In the genomic region with DNA sequence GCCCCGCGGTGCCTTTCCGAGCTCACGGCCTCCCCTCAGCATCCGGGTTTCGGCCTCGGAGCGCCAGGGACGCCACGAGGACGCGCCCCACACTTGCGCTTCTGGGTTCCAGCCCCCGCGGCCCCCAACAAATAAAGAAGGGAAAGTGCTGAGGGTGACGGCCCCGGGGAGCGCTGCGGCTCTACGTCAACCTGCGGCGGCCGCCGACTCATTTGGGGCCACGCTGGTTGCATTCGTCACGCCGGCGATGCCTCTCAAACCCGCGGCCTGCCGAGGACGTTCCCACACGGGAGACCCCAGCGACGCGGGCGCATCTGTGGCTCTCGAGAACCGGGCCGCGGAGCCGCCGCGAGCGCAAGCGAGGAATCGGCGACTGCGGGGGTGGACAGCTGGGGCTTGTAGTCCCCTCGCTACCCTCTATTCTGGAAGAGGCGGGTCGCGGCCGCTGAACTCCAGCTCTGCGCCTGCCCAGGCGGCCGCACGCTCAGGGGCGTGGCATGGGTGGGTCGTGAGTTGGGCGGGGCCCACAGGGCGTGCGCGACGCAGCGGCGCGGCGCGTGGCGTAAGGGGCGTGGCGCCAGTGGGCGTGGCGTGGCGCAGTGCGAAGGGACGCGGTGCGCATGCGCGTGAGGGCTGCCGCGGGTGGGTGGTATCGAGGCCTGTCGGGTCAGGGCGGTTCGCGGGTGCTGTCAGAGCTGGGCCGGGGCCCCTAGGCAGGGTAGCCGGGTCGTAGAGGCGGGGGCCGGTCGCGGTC, we compare ENCODE assay signal across 1 cellular context.
TF ChIP-seq lines count a peak whose summit lies in the region.

Gene AMZ2, plus strand, starts transcription at position 599 of the 754 bp plus-strand sequence. CDS start 2,145 bp downstream, outside the sequence.

TF ChIP-seq in HepG2, 621 proteins besides CTCF, POLR2A, EP300 and RAD21 (continued from another document and continues in another):
- TF ChIP-seq CEBPZ (IDR thresholded peaks at IDR 0.05; ENCODE audit: low read length) = no peak
- TF ChIP-seq, protein P1, sequence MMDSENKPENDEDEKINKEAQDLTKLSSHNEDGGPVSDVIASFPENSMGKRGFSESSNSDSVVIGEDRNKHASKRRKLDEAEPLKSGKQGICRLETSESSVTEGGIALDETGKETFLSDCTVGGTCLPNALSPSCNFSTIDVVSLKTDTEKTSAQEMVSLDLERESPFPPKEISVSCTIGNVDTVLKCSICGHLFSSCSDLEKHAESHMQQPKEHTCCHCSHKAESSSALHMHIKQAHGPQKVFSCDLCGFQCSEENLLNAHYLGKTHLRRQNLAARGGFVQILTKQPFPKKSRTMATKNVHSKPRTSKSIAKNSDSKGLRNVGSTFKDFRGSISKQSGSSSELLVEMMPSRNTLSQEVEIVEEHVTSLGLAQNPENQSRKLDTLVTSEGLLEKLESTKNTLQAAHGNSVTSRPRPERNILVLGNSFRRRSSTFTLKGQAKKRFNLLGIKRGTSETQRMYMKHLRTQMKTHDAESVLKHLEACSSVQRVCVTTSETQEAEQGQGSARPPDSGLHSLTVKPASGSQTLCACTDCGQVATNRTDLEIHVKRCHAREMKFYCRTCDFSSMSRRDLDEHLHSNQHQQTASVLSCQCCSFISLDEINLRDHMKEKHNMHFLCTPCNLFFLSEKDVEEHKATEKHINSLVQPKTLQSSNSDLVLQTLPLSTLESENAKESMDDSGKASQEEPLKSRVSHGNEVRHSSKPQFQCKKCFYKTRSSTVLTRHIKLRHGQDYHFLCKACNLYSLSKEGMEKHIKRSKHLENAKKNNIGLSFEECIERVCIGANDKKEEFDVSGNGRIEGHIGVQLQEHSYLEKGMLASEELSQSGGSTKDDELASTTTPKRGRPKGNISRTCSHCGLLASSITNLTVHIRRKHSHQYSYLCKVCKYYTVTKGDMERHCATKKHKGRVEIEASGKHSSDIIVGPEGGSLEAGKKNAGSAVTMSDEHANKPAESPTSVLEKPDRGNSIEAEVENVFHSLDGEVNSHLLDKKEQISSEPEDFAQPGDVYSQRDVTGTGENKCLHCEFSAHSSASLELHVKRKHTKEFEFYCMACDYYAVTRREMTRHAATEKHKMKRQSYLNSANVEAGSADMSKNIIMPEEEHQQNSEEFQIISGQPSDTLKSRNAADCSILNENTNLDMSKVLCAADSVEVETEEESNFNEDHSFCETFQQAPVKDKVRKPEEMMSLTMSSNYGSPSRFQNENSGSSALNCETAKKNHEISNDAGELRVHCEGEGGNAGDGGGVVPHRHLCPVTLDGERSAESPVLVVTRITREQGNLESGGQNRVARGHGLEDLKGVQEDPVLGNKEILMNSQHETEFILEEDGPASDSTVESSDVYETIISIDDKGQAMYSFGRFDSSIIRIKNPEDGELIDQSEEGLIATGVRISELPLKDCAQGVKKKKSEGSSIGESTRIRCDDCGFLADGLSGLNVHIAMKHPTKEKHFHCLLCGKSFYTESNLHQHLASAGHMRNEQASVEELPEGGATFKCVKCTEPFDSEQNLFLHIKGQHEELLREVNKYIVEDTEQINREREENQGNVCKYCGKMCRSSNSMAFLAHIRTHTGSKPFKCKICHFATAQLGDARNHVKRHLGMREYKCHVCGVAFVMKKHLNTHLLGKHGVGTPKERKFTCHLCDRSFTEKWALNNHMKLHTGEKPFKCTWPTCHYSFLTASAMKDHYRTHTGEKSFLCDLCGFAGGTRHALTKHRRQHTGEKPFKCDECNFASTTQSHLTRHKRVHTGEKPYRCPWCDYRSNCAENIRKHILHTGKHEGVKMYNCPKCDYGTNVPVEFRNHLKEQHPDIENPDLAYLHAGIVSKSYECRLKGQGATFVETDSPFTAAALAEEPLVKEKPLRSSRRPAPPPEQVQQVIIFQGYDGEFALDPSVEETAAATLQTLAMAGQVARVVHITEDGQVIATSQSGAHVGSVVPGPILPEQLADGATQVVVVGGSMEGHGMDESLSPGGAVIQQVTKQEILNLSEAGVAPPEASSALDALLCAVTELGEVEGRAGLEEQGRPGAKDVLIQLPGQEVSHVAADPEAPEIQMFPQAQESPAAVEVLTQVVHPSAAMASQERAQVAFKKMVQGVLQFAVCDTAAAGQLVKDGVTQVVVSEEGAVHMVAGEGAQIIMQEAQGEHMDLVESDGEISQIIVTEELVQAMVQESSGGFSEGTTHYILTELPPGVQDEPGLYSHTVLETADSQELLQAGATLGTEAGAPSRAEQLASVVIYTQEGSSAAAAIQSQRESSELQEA (CRISPR knock-in tag; IDR thresholded peaks at IDR 0.05; ENCODE audit: not compliant biosample characterization) = peak; percentile 72
- TF ChIP-seq ZNF501 (CRISPR knock-in tag; IDR thresholded peaks at IDR 0.05) = peak; percentile 99
- peak; percentile 58; the same call in 1 of the 2 replicates for TF ChIP-seq ZNF160 (CRISPR knock-in tag; IDR thresholded peaks at IDR 0.05)
- TF ChIP-seq PCBP1 (IDR thresholded peaks at IDR 0.05; ENCODE audit: borderline replicate concordance, low read depth, low read length) = no peak
- TF ChIP-seq, protein P2, sequence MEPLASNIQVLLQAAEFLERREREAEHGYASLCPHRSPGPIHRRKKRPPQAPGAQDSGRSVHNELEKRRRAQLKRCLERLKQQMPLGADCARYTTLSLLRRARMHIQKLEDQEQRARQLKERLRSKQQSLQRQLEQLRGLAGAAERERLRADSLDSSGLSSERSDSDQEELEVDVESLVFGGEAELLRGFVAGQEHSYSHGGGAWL (CRISPR knock-in tag; IDR thresholded peaks at IDR 0.05) = peak; percentile 84
- TF ChIP-seq GABPA (IDR thresholded peaks at IDR 0.05; ENCODE audit: low read depth, low read length) = no peak
- TF ChIP-seq GABPA (CRISPR knock-in tag; IDR thresholded peaks at IDR 0.05; ENCODE audit: low read depth) = no peak
- no peak; the same call in 1 of the 2 replicates for TF ChIP-seq ZNF629 (CRISPR knock-in tag; conservative IDR thresholded peaks at IDR 0.05)
- TF ChIP-seq, protein P3, sequence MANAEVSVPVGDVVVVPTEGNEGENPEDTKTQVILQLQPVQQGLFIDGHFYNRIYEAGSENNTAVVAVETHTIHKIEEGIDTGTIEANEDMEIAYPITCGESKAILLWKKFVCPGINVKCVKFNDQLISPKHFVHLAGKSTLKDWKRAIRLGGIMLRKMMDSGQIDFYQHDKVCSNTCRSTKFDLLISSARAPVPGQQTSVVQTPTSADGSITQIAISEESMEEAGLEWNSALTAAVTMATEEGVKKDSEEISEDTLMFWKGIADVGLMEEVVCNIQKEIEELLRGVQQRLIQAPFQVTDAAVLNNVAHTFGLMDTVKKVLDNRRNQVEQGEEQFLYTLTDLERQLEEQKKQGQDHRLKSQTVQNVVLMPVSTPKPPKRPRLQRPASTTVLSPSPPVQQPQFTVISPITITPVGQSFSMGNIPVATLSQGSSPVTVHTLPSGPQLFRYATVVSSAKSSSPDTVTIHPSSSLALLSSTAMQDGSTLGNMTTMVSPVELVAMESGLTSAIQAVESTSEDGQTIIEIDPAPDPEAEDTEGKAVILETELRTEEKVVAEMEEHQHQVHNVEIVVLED (CRISPR knock-in tag; IDR thresholded peaks at IDR 0.05; ENCODE audit: borderline replicate concordance) = peak; percentile 99
- TF ChIP-seq MNT (IDR thresholded peaks at IDR 0.05) = peak; percentile 77
- peak; percentile 78; the same call in 1 of the 2 replicates for TF ChIP-seq SMAD9 (CRISPR knock-in tag; IDR thresholded peaks at IDR 0.05)
- TF ChIP-seq TOPORS (CRISPR knock-in tag; IDR thresholded peaks at IDR 0.05) = peak; percentile 95
- TF ChIP-seq SOX13 (IDR thresholded peaks at IDR 0.05) = no peak
- peak in 1 of 2 experiments; percentile 64; a peak in 1 of 4 replicates for TF ChIP-seq SOX13 (CRISPR knock-in tag; conservative IDR thresholded peaks at IDR 0.05 in 1 of 2, IDR thresholded peaks at IDR 0.05 in 1 of 2)
- TF ChIP-seq NPAS2 (CRISPR knock-in tag; IDR thresholded peaks at IDR 0.05; ENCODE audit: borderline replicate concordance) = no peak
- no peak for TF ChIP-seq SIX1 (CRISPR knock-in tag; IDR thresholded peaks at IDR 0.05; ENCODE audit: borderline replicate concordance)
- peak; percentile 35; the same call in 1 of the 2 replicates for TF ChIP-seq CEBPB (IDR thresholded peaks at IDR 0.05; ENCODE audit: borderline replicate concordance, low read depth, low read length)
- TF ChIP-seq ZNF792 (CRISPR knock-in tag; IDR thresholded peaks at IDR 0.05) = peak; percentile 62; the same call in 1 of the 2 replicates
- peak; percentile 62 for TF ChIP-seq MAZ (IDR thresholded peaks at IDR 0.05; ENCODE audit: borderline replicate concordance, low read depth, low read length)
- peak; percentile 92 for TF ChIP-seq MAZ (CRISPR knock-in tag; IDR thresholded peaks at IDR 0.05; ENCODE audit: low read depth)
- peak; percentile 93; the same call in 1 of the 2 replicates for TF ChIP-seq ZC3H13 (CRISPR knock-in tag; IDR thresholded peaks at IDR 0.05)
- TF ChIP-seq RARG (CRISPR knock-in tag; IDR thresholded peaks at IDR 0.05; ENCODE audit: low read depth) = no peak
- TF ChIP-seq DPF2 (CRISPR knock-in tag; IDR thresholded peaks at IDR 0.05; ENCODE audit: borderline replicate concordance, low read depth) = no peak
- TF ChIP-seq ZNF766 (CRISPR knock-in tag; IDR thresholded peaks at IDR 0.05; ENCODE audit: borderline replicate concordance) = peak; percentile 18
- 0 out of 2 replicates have a peak, but pooled peaks have one; percentile 46 for TF ChIP-seq HBP1 (CRISPR knock-in tag; IDR thresholded peaks at IDR 0.05; ENCODE audit: low read depth)
- TF ChIP-seq STAT6 (CRISPR knock-in tag; IDR thresholded peaks at IDR 0.05; ENCODE audit: borderline replicate concordance) = no peak
- peak; percentile 94 for TF ChIP-seq HNRNPLL (IDR thresholded peaks at IDR 0.05; ENCODE audit: low read depth, low read length, poor library complexity, severe bottlenecking)
- TF ChIP-seq TEAD3 (CRISPR knock-in tag; optimal IDR thresholded peaks at IDR 0.05; ENCODE audit: borderline replicate concordance) = peak; percentile 6
- TF ChIP-seq E2F2 (CRISPR knock-in tag; IDR thresholded peaks at IDR 0.05; ENCODE audit: borderline replicate concordance) = no peak
- TF ChIP-seq EZH2 (conservative IDR thresholded peaks at IDR 0.05; ENCODE audit: low read depth, low read length) = no peak
